ENCODE assay signal across 8 cellular contexts in the genomic region with DNA sequence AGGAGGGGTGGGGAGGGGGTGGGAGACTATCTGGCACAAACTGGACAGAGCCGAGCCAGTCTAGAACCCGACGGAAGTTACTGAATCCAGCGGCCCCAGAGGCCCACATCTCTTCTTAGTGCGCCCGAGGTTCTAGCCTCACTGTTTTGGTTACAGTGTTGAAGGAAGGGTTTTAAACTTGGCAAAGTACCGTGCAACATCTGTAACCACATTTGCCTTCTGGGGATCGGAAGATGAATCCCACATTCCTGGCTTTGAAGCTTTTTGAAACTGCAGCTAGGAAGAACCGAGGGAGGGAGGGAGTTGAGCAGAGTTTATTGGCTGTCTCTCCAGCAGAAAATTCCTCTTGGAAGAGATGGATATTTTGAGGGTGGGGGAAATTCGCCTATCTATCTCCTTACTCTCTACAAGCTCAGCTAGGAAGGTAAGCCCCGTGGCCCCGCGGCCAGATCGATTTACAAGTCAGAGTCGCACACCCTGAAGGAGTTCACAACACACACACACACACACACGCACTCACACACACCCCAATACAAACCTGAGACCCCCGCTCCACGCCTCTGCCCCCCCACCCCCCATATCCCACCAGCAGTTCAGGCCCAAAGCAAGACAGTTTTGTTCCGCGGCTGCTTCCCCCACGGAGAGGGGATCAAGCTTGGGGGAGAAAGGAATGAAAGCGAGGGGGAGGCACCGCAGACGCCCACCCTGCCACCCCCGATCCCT. TPM values are rescaled to one million over a fixed set of nuclear protein-coding genes. Genes with fewer than 3 reads are reported as not detected.
DNase-seq lines count a peak whose midpoint lies in the region; ATAC-seq, FAIRE-seq and TF ChIP-seq lines count a peak whose summit lies in the region.

No MANE protein-coding gene starts in this region.

- H3K4me1 Mint-ChIP-seq in activated CD4-positive, alpha-beta memory T cell treated with anti-CD3 and anti-CD28 coated beads, Interleukin-2, amount 10 ng/mL, durations not matched to agents 7 days and 5 days = peaks cover 63% of the 10 kb centered on the region
- peaks cover 12 to 48% (median 43%) of the 10 kb centered on the region in 4 donors for H3K4me1 Mint-ChIP-seq in naive thymus-derived CD8-positive, alpha-beta T cell

- H3K4me2 ChIP-seq in Karpas-422 (ENCODE audit: low read depth, low read length, poor library complexity, severe bottlenecking) = peak overlapping the region; percentile 53
- peak overlapping the region; percentile 90 for H3K4me2 ChIP-seq in fibroblast of lung (ENCODE audit: extremely low read depth, insufficient read depth, low read length)

- H3K79me2 ChIP-seq in Karpas-422 (ENCODE audit: low read length) (no peaks in the 10 kb centered on the region), fibroblast of lung (ENCODE audit: control insufficient read depth, insufficient read depth, low read length) (peaks cover 45% of the 10 kb centered on the region)

- FAIRE-seq in frontal cortex (lab: Jason Lieb, UNC) = no peak

- peak overlapping the region; percentile 78 for H3K27ac Mint-ChIP-seq in activated CD4-positive, alpha-beta memory T cell treated with anti-CD3 and anti-CD28 coated beads, Interleukin-2, amount 10 ng/mL, durations not matched to agents 7 days and 5 days
- H3K27ac Mint-ChIP-seq in naive thymus-derived CD8-positive, alpha-beta T cell = peak overlapping the region; percentile 29 to 94 (median 90)

- TF ChIP-seq CTCF in fibroblast of lung (conservative IDR thresholded peaks at IDR 0.05 in 1 of 2, IDR thresholded peaks at IDR 0.05 in 1 of 2; ENCODE audit: low read depth in 1 of 2, low read length in 2 of 2) = no peak

- H2AFZ ChIP-seq in Karpas-422 (ENCODE audit: low read length) = no peak overlapping the region
- peak overlapping the region; percentile 31 for H2AFZ ChIP-seq in fibroblast of lung (ENCODE audit: low read length)

- H3K27ac ChIP-seq in Karpas-422 (ENCODE audit: low read length) = no peak overlapping the region
- peak overlapping the region; percentile 88 for H3K27ac ChIP-seq in fibroblast of lung (ENCODE audit: insufficient read depth, low read length)

- H3K9ac ChIP-seq in Karpas-422 (ENCODE audit: low read length) (peak overlapping the region; percentile 37; the same call in 1 of the 2 replicates), fibroblast of lung (ENCODE audit: insufficient read depth, low read length) (peak overlapping the region; percentile 82)

- no peaks in the 10 kb centered on the region for H3K27me3 Mint-ChIP-seq in activated CD4-positive, alpha-beta memory T cell treated with anti-CD3 and anti-CD28 coated beads, Interleukin-2, amount 10 ng/mL, durations not matched to agents 7 days and 5 days
- H3K27me3 Mint-ChIP-seq in naive thymus-derived CD8-positive, alpha-beta T cell = no peaks in the 10 kb centered on the region

- no peaks in the 10 kb centered on the region for H3K36me3 ChIP-seq in Karpas-422 (ENCODE audit: insufficient read depth, low read length)
- no peaks in the 10 kb centered on the region for H3K36me3 ChIP-seq in fibroblast of lung (ENCODE audit: control insufficient read depth, insufficient read depth, low read length)

- no peaks in the 10 kb centered on the region for H3K9me2 ChIP-seq in Karpas-422 (replicated peaks; ENCODE audit: insufficient read depth, low read length)

- peak overlapping the region; percentile 49; the same call in 1 of the 2 replicates for H3K4me3 ChIP-seq in Karpas-422 (ENCODE audit: low read length)
- peak overlapping the region; percentile 74 to 90 (median 78) for H3K4me3 ChIP-seq in fibroblast of lung (replicated peaks in 1 of 4; ENCODE audit: control extremely low read depth in 1 of 4, insufficient read depth in 1 of 4, low read depth in 3 of 4, low read length in 4 of 4)

- POLR2A ChIA-PET in activated CD4-positive, alpha-beta memory T cell treated with anti-CD3 and anti-CD28 coated beads, Interleukin-2, amount 10 ng/mL, durations not matched to agents 7 days and 5 days (lab: Charles Lee) = interaction anchor here (1.2 to 6.9 kb wide), 6 partner anchors 13 to 1838 kb away, joined by 3 to 257 read pairs (median 6); no protein-coding TSS in a partner anchor
- POLR2A ChIA-PET in naive thymus-derived CD8-positive, alpha-beta T cell (lab: Charles Lee) = interaction anchor here (1.3 to 5.0 kb wide), 3 partner anchors 9 to 22 kb away, joined by 5 to 47 read pairs (median 11); no protein-coding TSS in a partner anchor

- no peaks in the 10 kb centered on the region for H4K20me1 ChIP-seq in Karpas-422 (ENCODE audit: insufficient read depth, low read depth, low read length)
- H4K20me1 ChIP-seq in fibroblast of lung (ENCODE audit: control insufficient read depth, extremely low read depth, insufficient read depth, low read length) = no peaks in the 10 kb centered on the region

- CTCF ChIA-PET in activated CD4-positive, alpha-beta memory T cell treated with anti-CD3 and anti-CD28 coated beads, Interleukin-2, amount 10 ng/mL, durations not matched to agents 7 days and 5 days (lab: Charles Lee) = interaction anchor here (0.5 to 5.5 kb wide), 7 partner anchors 13 to 1764 kb away, joined by 3 to 58 read pairs (median 5); no protein-coding TSS in a partner anchor

- H3K27me3 ChIP-seq in Karpas-422 (ENCODE audit: low read length) (no peaks in the 10 kb centered on the region), fibroblast of lung (ENCODE audit: control insufficient read depth, insufficient read depth, low read length) (no peaks in the 10 kb centered on the region)

- peak; percentile 49 for DNase-seq in D341Med (ENCODE audit: low spot score)
- DNase-seq in Karpas-422 = peak; percentile 45
- DNase-seq in activated CD4-positive, alpha-beta memory T cell treated with anti-CD3 and anti-CD28 coated beads, Interleukin-2, amount 10 ng/mL, durations not matched to agents 7 days and 5 days = peak; percentile 24
- DNase-seq in fibroblast of lung (ENCODE audit: low read depth in 2 of 2) = peak; percentile 90 to 92
- DNase-seq in naive thymus-derived CD8-positive, alpha-beta T cell = peak in 5 of 10 donors; percentile 8 to 65 (median 24)
- DNase-seq in frontal cortex (ENCODE audit: low spot score in 2 of 2) = no peak

- H3K4me3 Mint-ChIP-seq in activated CD4-positive, alpha-beta memory T cell treated with anti-CD3 and anti-CD28 coated beads, Interleukin-2, amount 10 ng/mL, durations not matched to agents 7 days and 5 days = peak overlapping the region; percentile 91
- H3K4me3 Mint-ChIP-seq in naive thymus-derived CD8-positive, alpha-beta T cell = peak overlapping the region; percentile 85 to 99 (median 92)

- peak in 1 of 2 donors; percentile 19 for ATAC-seq in naive thymus-derived CD8-positive, alpha-beta T cell
- ATAC-seq in HG02571 (IDR thresholded peaks at IDR 0.05; ENCODE audit: unreplicated experiment) (no peak), HG02678 (IDR thresholded peaks at IDR 0.05; ENCODE audit: unreplicated experiment) (no peak)

- peaks cover 35% of the 10 kb centered on the region for H3K36me3 Mint-ChIP-seq in activated CD4-positive, alpha-beta memory T cell treated with anti-CD3 and anti-CD28 coated beads, Interleukin-2, amount 10 ng/mL, durations not matched to agents 7 days and 5 days (ENCODE audit: low read depth)
- H3K36me3 Mint-ChIP-seq in naive thymus-derived CD8-positive, alpha-beta T cell = no peaks in the 10 kb centered on the region

- H3K4me1 ChIP-seq in Karpas-422 (ENCODE audit: low read length) = peaks cover 13% of the 10 kb centered on the region
- H3K4me1 ChIP-seq in fibroblast of lung (ENCODE audit: control insufficient read depth, extremely low read depth, insufficient read depth, low read length) = peaks cover 6% of the 10 kb centered on the region

- no peaks in the 10 kb centered on the region for H3K9me3 Mint-ChIP-seq in activated CD4-positive, alpha-beta memory T cell treated with anti-CD3 and anti-CD28 coated beads, Interleukin-2, amount 10 ng/mL, durations not matched to agents 7 days and 5 days
- H3K9me3 Mint-ChIP-seq in naive thymus-derived CD8-positive, alpha-beta T cell = no peaks in the 10 kb centered on the region

- H3K9me3 ChIP-seq in Karpas-422 (ENCODE audit: low read length) = no peaks in the 10 kb centered on the region
- no peaks in the 10 kb centered on the region for H3K9me3 ChIP-seq in fibroblast of lung (ENCODE audit: control insufficient read depth, insufficient read depth, low read depth, low read length)

RNA-seq across cellular contexts. Expression of gene ACVR1, which starts 1.0 kb away (rescaled TPM):
- 0.07 and 0.22 TPM in 2 replicates for total RNA-seq in Karpas-422 (2014; rRNA removed; shearing (Covaris generic); ENCODE audit: low replicate concordance)
- 10 to 100 TPM; 24.2 to 27.6 TPM for total RNA-seq in activated CD4-positive, alpha-beta memory T cell treated with anti-CD3 and anti-CD28 coated beads, Interleukin-2, amount 10 ng/mL, durations not matched to agents 7 days and 5 days
- total RNA-seq in fibroblast of lung (30.8 and 42.9 TPM in 2 replicates), frontal cortex (14.7 TPM)
- 57.1 and 72.1 TPM in 2 replicates for polyA plus RNA-seq in fibroblast of lung
- 40.3 and 51.3 TPM in 2 replicates for polyA plus RNA-seq in fibroblast of lung (2012)
- polyA minus RNA-seq in fibroblast of lung (ENCODE audit: low replicate concordance) = 151 and 156 TPM in 2 replicates
- 10 to 100 TPM; 11.1 to 14.5 TPM for total RNA-seq in naive thymus-derived CD8-positive, alpha-beta T cell
- polyA plus RNA-seq in naive thymus-derived CD8-positive, alpha-beta T cell = 1 to 10 TPM; 2.6 to 4.3 (median 3.7) TPM

Comparison
In these comparisons a context has a peak if more than half of its experiments do, and no peak if none do; other contexts are left out.
1. DNase-seq: peak in D341Med (single experiment), Karpas-422 (single experiment), activated CD4-positive, alpha-beta memory T cell treated with anti-CD3 and anti-CD28 coated beads, Interleukin-2, amount 10 ng/mL, durations not matched to agents 7 days and 5 days (single experiment) and fibroblast of lung (2 of 2); none in frontal cortex (0 of 2).